21 cellular contexts compared by ENCODE assay signal in genomic region chr13:22736084-22736767, GRCh38.
DNase-seq lines count a peak whose midpoint lies in the region; ATAC-seq and TF ChIP-seq lines count a peak whose summit lies in the region.
"Had no signal": no experiment of that assay in that cellular context is flagged by ENCODE, and none has a peak within 500 bp of the region (broad histone marks: within the 10 kb centered on the region; RNA-seq: fewer than 3 reads in every experiment).

No MANE protein-coding gene starts in this region.

- peak overlapping the region; percentile 37 for H3K4me3 Mint-ChIP-seq in mesothelial cell of epicardium
- H3K4me3 Mint-ChIP-seq in T-helper 2 cell treated with Interferon-gamma antibody and Interleukin-4, amounts not matched to agents 5 μg/mL and 100 μg/mL, for 36 hours = no peak overlapping the region
- H3K4me3 Mint-ChIP-seq: CD8-positive, alpha-beta memory T cell had no signal

- no peaks in the 10 kb centered on the region for H3K9me3 ChIP-seq in upper lobe of right lung

- DNase-seq in DMS53 (lab: John Stamatoyannopoulos, UW) (peak; percentile 35), DMS53 treated with DMSO at 0.1 percent for 48 hours (lab: John Stamatoyannopoulos, UW; ENCODE audit: unreplicated experiment) (no peak), islet precursor cell (peak; percentile 57), mesothelial cell of epicardium (ENCODE audit: low spot score in 2 of 2, unreplicated experiment in 2 of 2) (no peak), upper lobe of right lung (no peak), NOMO-1 (lab: John Stamatoyannopoulos, UW; ENCODE audit: unreplicated experiment in 2 of 2) (no peak)
- no peak for DNase-seq in T-helper 2 cell treated with Interferon-gamma antibody and Interleukin-4, amounts not matched to agents 5 μg/mL and 100 μg/mL, for 36 hours (ENCODE audit: low spot score)
- DNase-seq: CD8-positive, alpha-beta memory T cell; EL; KBM-7; MM.1S; NCI-H1092; NCI-H1436; NCI-H187 treated with DMSO at 0.1 percent for 48 hours; NCI-H2107; NCI-H446 treated with DMSO at 0.1 percent for 48 hours; NCI-H526 treated with DMSO at 0.1 percent for 48 hours; Right ventricle myocardium superior had no signal

- no peaks in the 10 kb centered on the region for H3K27me3 Mint-ChIP-seq in mesothelial cell of epicardium (ENCODE audit: low read depth)
- H3K27me3 Mint-ChIP-seq in T-helper 2 cell treated with Interferon-gamma antibody and Interleukin-4, amounts not matched to agents 5 μg/mL and 100 μg/mL, for 36 hours (ENCODE audit: low read depth) = no peaks in the 10 kb centered on the region

- H3K27ac ChIP-seq in upper lobe of right lung = no peak overlapping the region
- H3K27ac ChIP-seq: 22Rv1, C4-2B had no signal

- no peak overlapping the region for H3K4me3 ChIP-seq in upper lobe of right lung

- peak; percentile 84 for ATAC-seq in upper lobe of right lung
- no peak for ATAC-seq in GM18517 (IDR thresholded peaks at IDR 0.05; ENCODE audit: unreplicated experiment)

- peaks cover 23% of the 10 kb centered on the region for H3K9me3 Mint-ChIP-seq in mesothelial cell of epicardium
- H3K9me3 Mint-ChIP-seq in T-helper 2 cell treated with Interferon-gamma antibody and Interleukin-4, amounts not matched to agents 5 μg/mL and 100 μg/mL, for 36 hours = no peaks in the 10 kb centered on the region

- H3K4me1 ChIP-seq in upper lobe of right lung = no peaks in the 10 kb centered on the region

- intact Hi-C loops in upper lobe of right lung (cut with DNase I) = no loop called here

- TF ChIP-seq CTCF in mesothelial cell of epicardium (IDR thresholded peaks at IDR 0.05; ENCODE audit: unreplicated experiment) (no peak), upper lobe of right lung (IDR thresholded peaks at IDR 0.05) (no peak)

- H3K4me1 Mint-ChIP-seq in mesothelial cell of epicardium = peaks cover 31% of the 10 kb centered on the region
- no peaks in the 10 kb centered on the region for H3K4me1 Mint-ChIP-seq in T-helper 2 cell treated with Interferon-gamma antibody and Interleukin-4, amounts not matched to agents 5 μg/mL and 100 μg/mL, for 36 hours (ENCODE audit: low read depth)
- H3K4me1 Mint-ChIP-seq: CD8-positive, alpha-beta memory T cell had no signal

- peak overlapping the region; percentile 92 for H3K27ac Mint-ChIP-seq in mesothelial cell of epicardium
- no peak overlapping the region for H3K27ac Mint-ChIP-seq in T-helper 2 cell treated with Interferon-gamma antibody and Interleukin-4, amounts not matched to agents 5 μg/mL and 100 μg/mL, for 36 hours
- H3K27ac Mint-ChIP-seq: CD8-positive, alpha-beta memory T cell had no signal

- no peaks in the 10 kb centered on the region for H3K36me3 ChIP-seq in upper lobe of right lung

- no peaks in the 10 kb centered on the region for H3K27me3 ChIP-seq in upper lobe of right lung

- H3K36me3 Mint-ChIP-seq in mesothelial cell of epicardium = peaks cover 15% of the 10 kb centered on the region
- no peaks in the 10 kb centered on the region for H3K36me3 Mint-ChIP-seq in T-helper 2 cell treated with Interferon-gamma antibody and Interleukin-4, amounts not matched to agents 5 μg/mL and 100 μg/mL, for 36 hours (ENCODE audit: low read depth)
- H3K36me3 Mint-ChIP-seq: CD8-positive, alpha-beta memory T cell had no signal

Comparison
In these comparisons a context has a peak if more than half of its experiments do, and no peak if none do; other contexts are left out.
1. DNase-seq: peak in DMS53 (single experiment) and islet precursor cell (single experiment); none in DMS53 treated with DMSO at 0.1 percent for 48 hours (single experiment), mesothelial cell of epicardium (0 of 2), upper lobe of right lung (single experiment), T-helper 2 cell treated with Interferon-gamma antibody and Interleukin-4, amounts not matched to agents 5 μg/mL and 100 μg/mL, for 36 hours (single experiment) and NOMO-1 (0 of 2).